ENCODE assay signal across 28 cellular contexts in genomic region chr10:10994360-10994759, GRCh38.
"Had no signal": no experiment of that assay in that cellular context is flagged by ENCODE, and none has a peak within 500 bp of the region (broad histone marks: within the 10 kb centered on the region; RNA-seq: fewer than 3 reads in every experiment).

No MANE protein-coding gene starts in this region.

- H3K4me1 Mint-ChIP-seq: nephron; neural progenitor cell; stimulated activated naive B cell treated with anti-CD40 and anti-IgM and Interleukin-4, amounts not matched to agents 10 μg/mL and 1 μg/mL and 100 μg/mL, for 72 hours had no signal

- H2AFZ ChIP-seq: neural progenitor cell, parathyroid adenoma had no signal

- H3K9me3 Mint-ChIP-seq: stimulated activated effector memory CD8-positive, alpha-beta T cell treated with anti-CD3 and anti-CD28 coated beads, Interleukin-12 subunit alpha, Interleukin-12 subunit beta, amount 100 ng/mL, for 72 hours had no signal

- H3K9ac ChIP-seq: neural progenitor cell, parathyroid adenoma had no signal

- H3K4me3 ChIP-seq: neural progenitor cell, ovary, psoas muscle, right lobe of liver, sigmoid colon, stomach, thoracic aorta, thyroid gland, tibial nerve, upper lobe of left lung, vagina had no signal

- H3K79me2 ChIP-seq: parathyroid adenoma had no signal

- H3K4me3 Mint-ChIP-seq: nephron; neural progenitor cell; stimulated activated effector memory CD8-positive, alpha-beta T cell treated with anti-CD3 and anti-CD28 coated beads, Interleukin-12 subunit alpha, Interleukin-12 subunit beta, amount 100 ng/mL, for 72 hours; stimulated activated naive B cell treated with anti-CD40 and anti-IgM and Interleukin-4, amounts not matched to agents 10 μg/mL and 1 μg/mL and 100 μg/mL, for 72 hours; stimulated activated naive CD8-positive, alpha-beta T cell treated with anti-CD3 and anti-CD28 coated beads, Interleukin-15, Interleukin-2, amounts not matched to agents 100 ng/mL and 50 ng/mL, for 24 hours had no signal

- DNase-seq: occipital lobe; ovary; posterior cingulate gyrus; psoas muscle; right cardiac atrium; right lobe of liver; sigmoid colon; small intestine; stimulated activated CD4-positive, alpha-beta T cell treated with anti-CD3 and anti-CD28 coated beads, Interleukin-15, amount 100 ng/mL, for 24 hours; stimulated activated CD4-positive, alpha-beta T cell treated with anti-CD3 and anti-CD28 coated beads, Interleukin-2, amount 100 ng/mL, for 24 hours; stimulated activated CD4-positive, alpha-beta T cell treated with anti-CD3 and anti-CD28 coated beads, Interleukin-2, amount 100 ng/mL, for 48 hours; stimulated activated CD4-positive, alpha-beta T cell treated with anti-CD3 and anti-CD28 coated beads, Interleukin-4, amount 100 ng/mL, for 24 hours; stimulated activated naive B cell treated with anti-CD40 and anti-IgM and Interleukin-4, amounts not matched to agents 10 μg/mL and 1 μg/mL and 100 μg/mL, for 72 hours; stimulated activated naive CD4-positive, alpha-beta T cell treated with Interleukin-2 at 50 U/mL for 16 hours; stomach; thyroid gland; trophoblast cell; upper lobe of left lung had no signal

- H3K27me3 ChIP-seq: neural progenitor cell, ovary, right lobe of liver, sigmoid colon, stomach, thyroid gland, tibial nerve, upper lobe of left lung, vagina had no signal

- H3K9me3 ChIP-seq: ovary, psoas muscle, right lobe of liver, sigmoid colon, stomach, thoracic aorta, thyroid gland, tibial nerve, upper lobe of left lung, vagina had no signal

- H3K4me2 ChIP-seq: neural progenitor cell had no signal

- H3K36me3 Mint-ChIP-seq: neural progenitor cell; stimulated activated effector memory CD8-positive, alpha-beta T cell treated with anti-CD3 and anti-CD28 coated beads, Interleukin-12 subunit alpha, Interleukin-12 subunit beta, amount 100 ng/mL, for 72 hours had no signal

- FAIRE-seq: small intestine, urothelium cell line had no signal

- H3K36me3 ChIP-seq: neural progenitor cell, ovary, right lobe of liver, sigmoid colon, stomach, thoracic aorta, thyroid gland, tibial nerve, upper lobe of left lung, vagina had no signal

- H3K27ac ChIP-seq: neural progenitor cell, ovary, parathyroid adenoma, psoas muscle, right lobe of liver, sigmoid colon, stomach, thoracic aorta, thyroid gland, tibial nerve, upper lobe of left lung, vagina had no signal

- H3K4me1 ChIP-seq: neural progenitor cell, parathyroid adenoma, psoas muscle, right lobe of liver, stomach, thyroid gland, tibial nerve, upper lobe of left lung, vagina had no signal

- H3K27ac Mint-ChIP-seq: nephron; neural progenitor cell; progenitor cell of endocrine pancreas; stimulated activated effector memory CD8-positive, alpha-beta T cell treated with anti-CD3 and anti-CD28 coated beads, Interleukin-12 subunit alpha, Interleukin-12 subunit beta, amount 100 ng/mL, for 72 hours; stimulated activated naive B cell treated with anti-CD40 and anti-IgM and Interleukin-4, amounts not matched to agents 10 μg/mL and 1 μg/mL and 100 μg/mL, for 72 hours; stimulated activated naive CD8-positive, alpha-beta T cell treated with anti-CD3 and anti-CD28 coated beads, Interleukin-15, Interleukin-2, amounts not matched to agents 100 ng/mL and 50 ng/mL, for 24 hours had no signal
